In genomic region chr3:148682997-148683396, GRCh38 we compare ENCODE assay signal across 28 cellular contexts. TPM values are rescaled to one million over a fixed set of nuclear protein-coding genes. Genes with fewer than 3 reads are reported as not detected.
"Had no signal": no experiment of that assay in that cellular context is flagged by ENCODE, and none has a peak within 500 bp of the region (broad histone marks: within the 10 kb centered on the region; RNA-seq: fewer than 3 reads in every experiment).

No MANE protein-coding gene starts in this region.

- H3K9ac ChIP-seq: SK-N-SH had no signal

- H3K9me2 ChIP-seq: SK-N-SH had no signal

- H3K9me3 ChIP-seq: breast epithelium, SJCRH30, SK-N-SH had no signal

- H3K4me1 ChIP-seq: breast epithelium, SJCRH30 had no signal

- H3K4me2 ChIP-seq: SK-N-SH had no signal

- H3K36me3 ChIP-seq: breast epithelium, SJCRH30 had no signal

- H3K27me3 ChIP-seq: breast epithelium, SJCRH30 had no signal

- H3K4me3 ChIP-seq: breast epithelium, SJCRH30 had no signal

- ATAC-seq: activated T-helper 17 cell treated with anti-CD3 and anti-CD28 coated beads, Interleukin-2, amount 50 U/mL, for 72 hours had no signal

- H3K27ac ChIP-seq: breast epithelium, SJCRH30, VCaP had no signal

- DNase-seq: activated CD4-positive, alpha-beta memory T cell treated with anti-CD3 and anti-CD28 coated beads for 36 hours; activated CD4-positive, alpha-beta T cell treated with anti-CD3 and anti-CD28 coated beads, Interleukin-2, amount 10 ng/mL, durations not matched to agents 7 days and 5 days; activated CD4-positive, CD25-positive, alpha-beta regulatory T cell; activated CD8-positive, alpha-beta memory T cell treated with anti-CD3 and anti-CD28 coated beads for 24 hours; activated gamma-delta T cell; activated naive CD4-positive, alpha-beta T cell treated with anti-CD3 and anti-CD28 coated beads, Interleukin-2, amount 10 ng/mL, durations not matched to agents 7 days and 5 days; activated naive CD8-positive, alpha-beta T cell treated with anti-CD3 and anti-CD28 coated beads for 36 hours; activated T-cell treated with anti-CD3 and anti-CD28 coated beads for 4 hours; activated T-cell treated with anti-CD3 and anti-CD28 coated beads, Interleukin-2, amount 50 U/mL, for 48 hours; Kasumi-1; KBM-7; NCI-H1048; NCI-H146; NCI-H187 treated with DMSO at 0.1 percent for 48 hours; NCI-H2081 treated with DMSO at 0.1 percent for 48 hours; NCI-H2227 treated with DMSO at 0.1 percent for 48 hours; NCI-H446 treated with DMSO at 0.1 percent for 48 hours; NCI-H524 treated with DMSO at 0.1 percent for 48 hours; NCI-H748 treated with DMSO at 0.1 percent for 48 hours; SJCRH30; SK-N-SH; T-helper 1 cell had no signal

RNA-seq across cellular contexts. Expression of gene AGTR1, which starts 14.7 kb away (rescaled TPM):
- total RNA-seq: activated CD4-positive, alpha-beta memory T cell treated with anti-CD3 and anti-CD28 coated beads for 36 hours; activated CD4-positive, alpha-beta T cell treated with anti-CD3 and anti-CD28 coated beads, Interleukin-2, amount 10 ng/mL, durations not matched to agents 7 days and 5 days; activated naive CD8-positive, alpha-beta T cell treated with anti-CD3 and anti-CD28 coated beads for 36 hours; activated T-helper 17 cell treated with anti-CD3 and anti-CD28 coated beads, Interleukin-2, amount 50 U/mL, for 72 hours; OCI-LY7; RPMI7951; T-helper 2 cell treated with Interferon-gamma antibody and Interleukin-4, amounts not matched to agents 100 ng/mL and 5 ng/mL, for 36 hours had no signal
